In genomic region chr3:186807231-186807630, GRCh38 we compare ENCODE assay signal across 8 cellular contexts. TPM values are rescaled to one million over a fixed set of nuclear protein-coding genes. Genes with fewer than 3 reads are reported as not detected.
DNase-seq lines count a peak whose midpoint lies in the region; TF ChIP-seq lines count a peak whose summit lies in the region.

No MANE protein-coding gene starts in this region.

- no peak for TF ChIP-seq CTCF in BJ (IDR thresholded peaks at IDR 0.05; ENCODE audit: insufficient read depth, low read depth, low read length)

- H3K9me3 ChIP-seq in HUES64 (ENCODE audit: insufficient read depth, low read depth, low read length), result no peaks in the 10 kb centered on the region
- no peaks in the 10 kb centered on the region for H3K9me3 ChIP-seq in adipocyte (ENCODE audit: control insufficient read depth, low read length)
- no peaks in the 10 kb centered on the region for H3K9me3 ChIP-seq in mesodermal cell (ENCODE audit: control insufficient read depth, low read length)

- H3K4me3 ChIP-seq in BJ (ENCODE audit: low read depth, low read length), result peak overlapping the region; percentile 87; the same call in 1 of the 2 replicates
- H3K4me3 ChIP-seq in HUES64 (ENCODE audit: low read length), result peak overlapping the region; percentile 92
- peak overlapping the region; percentile 90 for H3K4me3 ChIP-seq in adipocyte (ENCODE audit: low read length)
- peak overlapping the region; percentile 83 for H3K4me3 ChIP-seq in mesodermal cell (ENCODE audit: extremely low read depth, insufficient read depth, low read length, poor library complexity, severe bottlenecking)

- H3K27ac ChIP-seq in HUES64 (ENCODE audit: low read depth, low read length), result peak overlapping the region; percentile 91
- H3K27ac ChIP-seq in mesodermal cell (ENCODE audit: low read depth, low read length, severe bottlenecking), result no peak overlapping the region

- POLR2A ChIA-PET in BJ (lab: Charles Lee), result no interaction called here

- DNase-seq in BJ (ENCODE audit: low read depth) (no peak), adipocyte (ENCODE audit: low read depth) (no peak), DMS153 treated with DMSO at 0.1 percent for 48 hours (lab: John Stamatoyannopoulos, UW; ENCODE audit: unreplicated experiment) (no peak), iPS-NIHi7 (ENCODE audit: extremely low spot score) (no peak), COLO668 (lab: John Stamatoyannopoulos, UW; ENCODE audit: unreplicated experiment) (no peak)
- no peak for DNase-seq in effector CD8-positive, alpha-beta T cell (lab: John Stamatoyannopoulos, UW)

- peaks cover 12% of the 10 kb centered on the region for H3K4me1 ChIP-seq in HUES64 (ENCODE audit: insufficient read depth, low read length)
- H3K4me1 ChIP-seq in adipocyte (ENCODE audit: control insufficient read depth, insufficient read depth, low read length), result peaks cover 11% of the 10 kb centered on the region
- peaks cover 10% of the 10 kb centered on the region for H3K4me1 ChIP-seq in mesodermal cell (ENCODE audit: control insufficient read depth, insufficient read depth, low read length, poor library complexity, severe bottlenecking)

- peak overlapping the region; percentile 98 for H3K9ac ChIP-seq in HUES64 (ENCODE audit: low read depth, low read length)
- peak overlapping the region; percentile 91 for H3K9ac ChIP-seq in adipocyte (ENCODE audit: low read length)

- H3K36me3 ChIP-seq in BJ (ENCODE audit: control insufficient read depth, insufficient read depth, low read length) (no peaks in the 10 kb centered on the region), HUES64 (ENCODE audit: insufficient read depth, low read length) (peaks cover 30% of the 10 kb centered on the region), adipocyte (ENCODE audit: control insufficient read depth, insufficient read depth, low read length, severe bottlenecking) (peaks cover 4% of the 10 kb centered on the region), mesodermal cell (ENCODE audit: control insufficient read depth, insufficient read depth, low read length) (peaks cover 27% of the 10 kb centered on the region)

- CTCF ChIA-PET in BJ (lab: Yijun Ruan, JAX), result interaction anchor here (1.9 kb wide), 1 partner anchor 13 kb away, joined by 11 read pairs; no protein-coding TSS in a partner anchor

- 56% methylated on average over 5 of the region's 5 CpGs for WGBS in HUES64
- WGBS in mesodermal cell (ENCODE audit: insufficient coverage in 2 of 2), 2 experiments, result 75 to 80% methylated on average over 3 of the region's 5 CpGs

- H3K27me3 ChIP-seq in BJ (ENCODE audit: control insufficient read depth, insufficient read depth, low read length) (no peaks in the 10 kb centered on the region), HUES64 (ENCODE audit: insufficient read depth, low read length) (no peaks in the 10 kb centered on the region), adipocyte (replicated peaks; ENCODE audit: control insufficient read depth, insufficient read depth, low read length) (no peaks in the 10 kb centered on the region)

RNA-seq across cellular contexts. Expression of gene RFC4, which starts 0.9 kb away (rescaled TPM):
- 6.9 and 8.5 TPM in 2 replicates for polyA plus RNA-seq in BJ (2011; rRNA removed)
- polyA minus RNA-seq in BJ (2011; rRNA and poly(A)+ RNA removed), result 2.8 and 4.0 TPM in 2 replicates
- polyA plus RNA-seq in HUES64 (2013, experiment 1 of 2), result 113 TPM
- 112 TPM for polyA plus RNA-seq in HUES64 (2013, experiment 2 of 2)
- polyA plus RNA-seq in mesodermal cell (2013, experiment 1 of 2), result 70.1 TPM
- 66.0 TPM for polyA plus RNA-seq in mesodermal cell (2013, experiment 2 of 2)

RNA-seq across cellular contexts. Expression of gene EIF4A2, which starts 23.9 kb away (rescaled TPM):
- polyA plus RNA-seq in BJ (2011; rRNA removed), result 210 and 511 TPM in 2 replicates
- 120 and 163 TPM in 2 replicates for polyA minus RNA-seq in BJ (2011; rRNA and poly(A)+ RNA removed)
- polyA plus RNA-seq in HUES64 (2013, experiment 1 of 2), result 366 TPM
- polyA plus RNA-seq in HUES64 (2013, experiment 2 of 2), result 489 TPM
- 506 TPM for polyA plus RNA-seq in mesodermal cell (2013, experiment 1 of 2)
- polyA plus RNA-seq in mesodermal cell (2013, experiment 2 of 2), result 551 TPM

RNA-seq across cellular contexts. Expression of gene ADIPOQ, which starts 35.3 kb away (rescaled TPM):
- not detected in 2 replicates for polyA plus RNA-seq in BJ (2011; rRNA removed)
- not detected in 2 replicates for polyA minus RNA-seq in BJ (2011; rRNA and poly(A)+ RNA removed)
- not detected for polyA plus RNA-seq in HUES64 (2013, experiment 1 of 2)
- polyA plus RNA-seq in HUES64 (2013, experiment 2 of 2), result not detected
- not detected for polyA plus RNA-seq in mesodermal cell (2013, experiment 1 of 2)
- polyA plus RNA-seq in mesodermal cell (2013, experiment 2 of 2), result not detected
